ENCODE assay signal across 8 cellular contexts in the genomic region with DNA sequence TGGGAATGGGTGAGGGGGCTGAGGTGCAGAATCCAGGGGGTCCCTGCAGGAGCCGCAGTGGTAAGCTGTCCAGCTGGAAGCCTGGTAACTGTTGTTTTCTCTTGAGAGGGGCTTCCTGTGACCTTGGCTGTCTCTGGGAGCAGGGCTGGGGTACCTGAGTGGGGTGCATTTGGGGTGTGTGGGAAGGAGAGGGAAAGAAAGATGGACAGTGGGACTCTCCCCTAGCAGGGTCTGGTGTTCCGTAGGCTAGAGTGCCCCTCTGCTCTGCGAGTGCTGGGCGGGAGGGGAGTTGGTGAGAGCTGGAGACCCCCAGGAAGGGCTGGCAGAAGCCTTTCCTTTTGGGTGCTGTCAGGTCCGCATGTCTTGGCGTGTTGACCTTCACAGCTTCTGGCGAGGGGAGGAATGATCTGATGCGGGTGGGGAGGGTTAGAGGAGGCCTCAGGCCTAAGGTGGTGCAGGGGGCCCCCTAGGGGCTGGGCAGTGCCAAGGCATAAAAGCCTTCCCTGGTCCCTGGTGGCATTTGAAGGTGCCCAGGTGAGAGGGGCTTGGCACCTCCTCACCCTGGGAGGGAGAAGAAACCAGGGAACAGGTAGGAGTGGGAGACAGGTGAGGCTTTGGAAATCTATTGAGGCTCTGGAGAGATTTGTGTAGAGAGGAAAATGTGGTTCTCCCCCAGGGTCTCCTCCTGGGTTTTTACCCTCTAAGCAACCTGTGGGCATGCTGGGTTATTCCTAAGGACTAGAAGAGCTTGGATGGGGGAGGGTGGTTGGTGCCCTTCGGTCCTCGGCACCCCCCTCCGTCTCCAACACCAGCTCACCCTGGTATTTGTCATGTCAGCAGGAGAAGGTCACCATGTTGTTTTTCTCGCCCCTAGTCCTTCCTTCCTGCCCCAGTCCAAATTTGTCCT. TPM values are rescaled to one million over a fixed set of nuclear protein-coding genes. Genes with fewer than 3 reads are reported as not detected.
DNase-seq lines count a peak whose midpoint lies in the region; ATAC-seq and TF ChIP-seq lines count a peak whose summit lies in the region.

No MANE protein-coding gene starts in this region.

- H2AFZ ChIP-seq in OCI-LY3 (ENCODE audit: low read depth, low read length): no peak overlapping the region

- peaks cover 24% of the 10 kb centered on the region for H3K4me1 ChIP-seq in OCI-LY3 (ENCODE audit: low read length)

- H3K27ac Mint-ChIP-seq in activated T-helper 2 cell treated with anti-CD3 and anti-CD28 coated beads, Interferon-gamma antibody, Interleukin-2, Interleukin-4, amounts not matched to agents 10 μg/mL and 5 μg/mL and 100 μg/mL, durations not matched to agents 14 hours and 24 hours and 36 hours: peak overlapping the region; percentile 91

- peak overlapping the region; percentile 91 for H3K9ac ChIP-seq in OCI-LY3 (ENCODE audit: low read length)

- H3K27me3 ChIP-seq in OCI-LY3 (ENCODE audit: low read depth, low read length): no peaks in the 10 kb centered on the region

- peak; percentile 21 for ATAC-seq in HG02610 (IDR thresholded peaks at IDR 0.05; ENCODE audit: unreplicated experiment)
- no peak for ATAC-seq in HG03432 (IDR thresholded peaks at IDR 0.05; ENCODE audit: unreplicated experiment)
- ATAC-seq in sciatic nerve: no peak

- H3K36me3 Mint-ChIP-seq in activated T-helper 2 cell treated with anti-CD3 and anti-CD28 coated beads, Interferon-gamma antibody, Interleukin-2, Interleukin-4, amounts not matched to agents 10 μg/mL and 5 μg/mL and 100 μg/mL, durations not matched to agents 14 hours and 24 hours and 36 hours (ENCODE audit: low read depth): peaks cover 36% of the 10 kb centered on the region

- peak overlapping the region; percentile 71 for H3K27ac ChIP-seq in OCI-LY3 (ENCODE audit: low read length)

- H3K79me2 ChIP-seq in OCI-LY3 (ENCODE audit: low read length): peaks cover 80% of the 10 kb centered on the region

- peak; percentile 95 for TF ChIP-seq CTCF in OCI-LY3 (IDR thresholded peaks at IDR 0.05; ENCODE audit: low read depth, low read length)

- peak overlapping the region; percentile 98 for H3K4me2 ChIP-seq in OCI-LY3 (ENCODE audit: low read length)

- H3K9me3 Mint-ChIP-seq in activated T-helper 2 cell treated with anti-CD3 and anti-CD28 coated beads, Interferon-gamma antibody, Interleukin-2, Interleukin-4, amounts not matched to agents 10 μg/mL and 5 μg/mL and 100 μg/mL, durations not matched to agents 14 hours and 24 hours and 36 hours: no peaks in the 10 kb centered on the region

- H3K4me1 Mint-ChIP-seq in activated T-helper 2 cell treated with anti-CD3 and anti-CD28 coated beads, Interferon-gamma antibody, Interleukin-2, Interleukin-4, amounts not matched to agents 10 μg/mL and 5 μg/mL and 100 μg/mL, durations not matched to agents 14 hours and 24 hours and 36 hours (ENCODE audit: low read depth): peaks cover 49% of the 10 kb centered on the region

- peak overlapping the region; percentile 83 for H3K4me3 ChIP-seq in OCI-LY3 (ENCODE audit: low read length)

- no peaks in the 10 kb centered on the region for H3K27me3 Mint-ChIP-seq in activated T-helper 2 cell treated with anti-CD3 and anti-CD28 coated beads, Interferon-gamma antibody, Interleukin-2, Interleukin-4, amounts not matched to agents 10 μg/mL and 5 μg/mL and 100 μg/mL, durations not matched to agents 14 hours and 24 hours and 36 hours (ENCODE audit: low read depth)

- intact Hi-C loops in activated T-helper 2 cell treated with anti-CD3 and anti-CD28 coated beads, Interferon-gamma antibody, Interleukin-2, Interleukin-4, amounts not matched to agents 10 μg/mL and 5 μg/mL and 100 μg/mL, durations not matched to agents 14 hours and 24 hours and 36 hours (cut with micrococcal nuclease): loop anchor here (2.0 to 5.0 kb wide), 4 partner anchors 49 to 484 kb away; partner anchors contain the start of genes GTPBP2 and SLC35B2
- intact Hi-C loops in posterior vena cava (cut with DNase I): loop anchor here (5.0 to 10.0 kb wide), 2 partner anchors 106 to 181 kb away; no protein-coding TSS in a partner anchor
- intact Hi-C loops in sciatic nerve (cut with DNase I): loop anchor here (5.0 kb wide), 2 partner anchors 106 to 1769 kb away; no protein-coding TSS in a partner anchor

- peaks cover 64% of the 10 kb centered on the region for H4K20me1 ChIP-seq in OCI-LY3 (ENCODE audit: insufficient read depth, low read length)

- H3K4me3 Mint-ChIP-seq in activated T-helper 2 cell treated with anti-CD3 and anti-CD28 coated beads, Interferon-gamma antibody, Interleukin-2, Interleukin-4, amounts not matched to agents 10 μg/mL and 5 μg/mL and 100 μg/mL, durations not matched to agents 14 hours and 24 hours and 36 hours (ENCODE audit: low read depth): peak overlapping the region; percentile 92

- H3K36me3 ChIP-seq in OCI-LY3 (replicated peaks; ENCODE audit: low read depth, low read length): peaks cover 61% of the 10 kb centered on the region

- DNase-seq in DMS153 (lab: John Stamatoyannopoulos, UW): peak; percentile 12
- peak; percentile 46 for DNase-seq in activated T-helper 2 cell treated with anti-CD3 and anti-CD28 coated beads, Interferon-gamma antibody, Interleukin-2, Interleukin-4, amounts not matched to agents 10 μg/mL and 5 μg/mL and 100 μg/mL, durations not matched to agents 14 hours and 24 hours and 36 hours (ENCODE audit: low spot score)
- DNase-seq in germinal center (ENCODE audit: low spot score): peak; percentile 80
- DNase-seq in posterior vena cava (ENCODE audit: low spot score): peak; percentile 81
- DNase-seq in sciatic nerve (ENCODE audit: low spot score): no peak

- H3K9me3 ChIP-seq in OCI-LY3 (ENCODE audit: insufficient read depth, low read length): no peaks in the 10 kb centered on the region

RNA-seq across cellular contexts. Expression of gene VEGFA, which starts 3.3 kb away (rescaled TPM):
- 50.7 and 55.2 TPM in 2 replicates for total RNA-seq in activated T-helper 2 cell treated with anti-CD3 and anti-CD28 coated beads, Interferon-gamma antibody, Interleukin-2, Interleukin-4, amounts not matched to agents 10 μg/mL and 5 μg/mL and 100 μg/mL, durations not matched to agents 14 hours and 24 hours and 36 hours
- total RNA-seq in posterior vena cava (10 to 100 TPM; 88.4 to 91.7 TPM), sciatic nerve (155 TPM)
